ENCODE assay signal across 6 cellular contexts in the genomic region with DNA sequence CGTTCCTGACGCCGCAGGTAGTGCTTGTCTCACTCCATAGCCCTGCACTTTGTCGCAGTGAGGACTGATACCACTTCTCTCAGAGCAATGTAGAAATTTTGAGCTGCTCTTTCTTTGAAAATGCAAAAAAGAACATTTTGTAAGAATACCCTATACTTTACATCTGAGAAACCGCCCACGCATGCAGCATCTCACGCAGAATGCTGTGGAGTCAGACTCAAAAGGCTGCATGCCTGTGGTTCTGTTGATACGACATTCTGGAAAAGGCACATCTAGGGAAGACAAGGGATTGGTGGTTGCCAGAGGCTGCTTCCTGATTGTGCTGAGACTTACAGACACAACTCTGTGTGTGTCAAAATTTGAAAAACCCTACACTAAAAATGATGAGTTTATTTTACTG. TPM values are rescaled to one million over a fixed set of nuclear protein-coding genes. Genes with fewer than 3 reads are reported as not detected.
"Had no signal": no experiment of that assay in that cellular context is flagged by ENCODE, and none has a peak within 500 bp of the region (broad histone marks: within the 10 kb centered on the region; RNA-seq: fewer than 3 reads in every experiment).

No MANE protein-coding gene starts in this region.

RNA-seq across cellular contexts. Expression of gene LRRC14B, which starts 46.6 kb away (rescaled TPM):
- total RNA-seq: HepG2, HT1080, K562, M059J, SJSA1 had no signal
- polyA plus RNA-seq: HepG2, IgD-negative memory B cell, K562 had no signal
